ENCODE assay signal across 18 cellular contexts in genomic region chr4:151322565-151322964, GRCh38. TPM values are rescaled to one million over a fixed set of nuclear protein-coding genes. Genes with fewer than 3 reads are reported as not detected.
DNase-seq lines count a peak whose midpoint lies in the region; ATAC-seq and TF ChIP-seq lines count a peak whose summit lies in the region.
"Had no signal": no experiment of that assay in that cellular context is flagged by ENCODE, and none has a peak within 500 bp of the region (broad histone marks: within the 10 kb centered on the region; RNA-seq: fewer than 3 reads in every experiment).

No MANE protein-coding gene starts in this region.

- no peak for TF ChIP-seq POLR2A in esophagus squamous epithelium (IDR thresholded peaks at IDR 0.05)

- H3K9me3 Mint-ChIP-seq in GM23338, result no peaks in the 10 kb centered on the region
- H3K9me3 Mint-ChIP-seq: activated CD8-positive, alpha-beta T cell treated with anti-CD3 and anti-CD28 coated beads for 36 hours; CD4-positive, alpha-beta T cell; central memory CD8-positive, alpha-beta T cell had no signal

- no peaks in the 10 kb centered on the region for H3K9me2 ChIP-seq in GM23338 (ENCODE audit: insufficient read depth)

- no peaks in the 10 kb centered on the region for H3F3A ChIP-seq in GM23338 (replicated peaks; ENCODE audit: low read depth)

- ATAC-seq in GM23338, result no peak
- ATAC-seq: activated CD8-positive, alpha-beta T cell treated with anti-CD3 and anti-CD28 coated beads for 36 hours; left lobe of liver; Panc1; stimulated activated naive B cell treated with anti-CD40 and anti-IgM and Interleukin-4, amounts not matched to agents 10 μg/mL and 1 μg/mL and 100 μg/mL, for 72 hours had no signal

- H3K9me3 ChIP-seq in ascending aorta (no peaks in the 10 kb centered on the region), esophagus squamous epithelium (no peaks in the 10 kb centered on the region)

- peak overlapping the region; percentile 69 for H3K4me2 ChIP-seq in GM23338
- H3K4me2 ChIP-seq: KMS-11 had no signal

- H3K36me3 ChIP-seq in GM23338 (ENCODE audit: insufficient read depth) (no peaks in the 10 kb centered on the region), ascending aorta (no peaks in the 10 kb centered on the region), rectal smooth muscle tissue (ENCODE audit: control insufficient read depth, insufficient read depth, low read length) (no peaks in the 10 kb centered on the region), esophagus squamous epithelium (no peaks in the 10 kb centered on the region)

- H4K20me1 ChIP-seq in GM23338 (replicated peaks; ENCODE audit: insufficient read depth), result peaks cover 3% of the 10 kb centered on the region; the same call in 1 of the 2 replicates

- peaks cover 66% of the 10 kb centered on the region for H3K79me2 ChIP-seq in GM23338 (replicated peaks; ENCODE audit: insufficient read depth)

- H3K27me3 ChIP-seq in GM23338 (ENCODE audit: insufficient read depth), result no peaks in the 10 kb centered on the region
- H3K27me3 ChIP-seq in ascending aorta, result no peaks in the 10 kb centered on the region
- no peaks in the 10 kb centered on the region for H3K27me3 ChIP-seq in rectal smooth muscle tissue (ENCODE audit: control insufficient read depth, insufficient read depth, low read length)
- H3K27me3 ChIP-seq in esophagus squamous epithelium, result peaks cover 0 to 13% (median 0%) of the 10 kb centered on the region in 4 donors

- H3K27ac ChIP-seq in GM23338 (ENCODE audit: low read depth) (no peak overlapping the region), ascending aorta (peak overlapping the region; percentile 92), rectal smooth muscle tissue (ENCODE audit: low read depth, low read length) (peak overlapping the region; percentile 83), esophagus squamous epithelium (peak overlapping the region in 2 of 4 donors; percentile 89 to 96)
- H3K27ac ChIP-seq: KMS-11 had no signal

- intact Hi-C loops in ascending aorta (cut with DNase I), result loop anchor here (5.0 kb wide), 2 partner anchors 85 to 225 kb away; partner anchors contain the start of genes FHIP1A and RPS3A
- intact Hi-C loops in esophagus squamous epithelium (cut with DNase I), result no loop called here

- H3K36me3 Mint-ChIP-seq in GM23338 (ENCODE audit: low read depth), result 0 out of 3 replicates have a peak, but pooled peaks cover 4% of the 10 kb centered on the region
- H3K36me3 Mint-ChIP-seq: stimulated activated naive B cell treated with anti-CD40 and anti-IgM and Interleukin-4, amounts not matched to agents 10 μg/mL and 1 μg/mL and 100 μg/mL, for 72 hours had no signal

- peaks cover 26% of the 10 kb centered on the region for H3K4me1 ChIP-seq in GM23338 (ENCODE audit: insufficient read depth)
- H3K4me1 ChIP-seq in ascending aorta, result peaks cover 0 to 3% of the 10 kb centered on the region in 2 donors
- H3K4me1 ChIP-seq in rectal smooth muscle tissue (ENCODE audit: control insufficient read depth, insufficient read depth, low read length), result peaks cover 2% of the 10 kb centered on the region
- peaks cover 10 to 64% (median 13%) of the 10 kb centered on the region in 3 donors for H3K4me1 ChIP-seq in esophagus squamous epithelium

- H3K27ac Mint-ChIP-seq in GM23338, result no peak overlapping the region
- H3K27ac Mint-ChIP-seq: activated CD8-positive, alpha-beta T cell treated with anti-CD3 and anti-CD28 coated beads for 36 hours; CD4-positive, alpha-beta T cell; stimulated activated naive B cell treated with anti-CD40 and anti-IgM and Interleukin-4, amounts not matched to agents 10 μg/mL and 1 μg/mL and 100 μg/mL, for 72 hours had no signal

- H2AFZ ChIP-seq in GM23338, result no peak overlapping the region

- peaks cover 4% of the 10 kb centered on the region for H3K27me3 Mint-ChIP-seq in GM23338 (ENCODE audit: insufficient read depth, low read depth, poor library complexity)

- H3K4me3 ChIP-seq in GM23338, result peak overlapping the region; percentile 77
- peak overlapping the region in 1 of 2 donors; percentile 85 for H3K4me3 ChIP-seq in ascending aorta
- H3K4me3 ChIP-seq in rectal smooth muscle tissue (ENCODE audit: low read length), result no peak overlapping the region
- peak overlapping the region in 2 of 4 donors; percentile 80 to 94 for H3K4me3 ChIP-seq in esophagus squamous epithelium

- no peak overlapping the region for H3K9ac ChIP-seq in rectal smooth muscle tissue (ENCODE audit: low read length)
- H3K9ac ChIP-seq: KMS-11 had no signal

- TF ChIP-seq CTCF in GM23338 (conservative IDR thresholded peaks at IDR 0.05; ENCODE audit: low read depth in 2 of 2), result no peak
- TF ChIP-seq CTCF in ascending aorta (IDR thresholded peaks at IDR 0.05), result no peak
- no peak for TF ChIP-seq CTCF in esophagus squamous epithelium (IDR thresholded peaks at IDR 0.05)

- no peak for DNase-seq in GM23338 (ENCODE audit: low spot score)
- no peak for DNase-seq in ascending aorta (ENCODE audit: low spot score in 2 of 2)
- peak; percentile 64 for DNase-seq in foreskin melanocyte
- DNase-seq in retina, result no peak
- no peak for DNase-seq in mucosa of gallbladder (ENCODE audit: low spot score)
- no peak for DNase-seq in esophagus squamous epithelium (lab: John Stamatoyannopoulos, UW)
- DNase-seq in effector CD8-positive, alpha-beta T cell (lab: John Stamatoyannopoulos, UW), result no peak
- DNase-seq: activated CD8-positive, alpha-beta T cell treated with anti-CD3 and anti-CD28 coated beads for 36 hours; CD4-positive, alpha-beta T cell; stimulated activated CD4-positive, alpha-beta T cell treated with anti-CD3 and anti-CD28 coated beads, Interleukin-4, amount 100 ng/mL, for 1 hour; stimulated activated naive B cell treated with anti-CD40 and anti-IgM and Interleukin-4, amounts not matched to agents 10 μg/mL and 1 μg/mL and 100 μg/mL, for 72 hours; T1000 had no signal

- H3K4me1 Mint-ChIP-seq in GM23338, result peaks cover 39% of the 10 kb centered on the region

- H3K4me3 Mint-ChIP-seq in GM23338, result peak overlapping the region; percentile 88; the same call in 2 of the 3 replicates
- H3K4me3 Mint-ChIP-seq: activated CD8-positive, alpha-beta T cell treated with anti-CD3 and anti-CD28 coated beads for 36 hours; CD4-positive, alpha-beta T cell; central memory CD8-positive, alpha-beta T cell; stimulated activated naive B cell treated with anti-CD40 and anti-IgM and Interleukin-4, amounts not matched to agents 10 μg/mL and 1 μg/mL and 100 μg/mL, for 72 hours had no signal

TF ChIP-seq in GM23338, 12 proteins besides CTCF, POLR2A, EP300 and RAD21 (continues in another document):
- TF ChIP-seq, protein P1, sequence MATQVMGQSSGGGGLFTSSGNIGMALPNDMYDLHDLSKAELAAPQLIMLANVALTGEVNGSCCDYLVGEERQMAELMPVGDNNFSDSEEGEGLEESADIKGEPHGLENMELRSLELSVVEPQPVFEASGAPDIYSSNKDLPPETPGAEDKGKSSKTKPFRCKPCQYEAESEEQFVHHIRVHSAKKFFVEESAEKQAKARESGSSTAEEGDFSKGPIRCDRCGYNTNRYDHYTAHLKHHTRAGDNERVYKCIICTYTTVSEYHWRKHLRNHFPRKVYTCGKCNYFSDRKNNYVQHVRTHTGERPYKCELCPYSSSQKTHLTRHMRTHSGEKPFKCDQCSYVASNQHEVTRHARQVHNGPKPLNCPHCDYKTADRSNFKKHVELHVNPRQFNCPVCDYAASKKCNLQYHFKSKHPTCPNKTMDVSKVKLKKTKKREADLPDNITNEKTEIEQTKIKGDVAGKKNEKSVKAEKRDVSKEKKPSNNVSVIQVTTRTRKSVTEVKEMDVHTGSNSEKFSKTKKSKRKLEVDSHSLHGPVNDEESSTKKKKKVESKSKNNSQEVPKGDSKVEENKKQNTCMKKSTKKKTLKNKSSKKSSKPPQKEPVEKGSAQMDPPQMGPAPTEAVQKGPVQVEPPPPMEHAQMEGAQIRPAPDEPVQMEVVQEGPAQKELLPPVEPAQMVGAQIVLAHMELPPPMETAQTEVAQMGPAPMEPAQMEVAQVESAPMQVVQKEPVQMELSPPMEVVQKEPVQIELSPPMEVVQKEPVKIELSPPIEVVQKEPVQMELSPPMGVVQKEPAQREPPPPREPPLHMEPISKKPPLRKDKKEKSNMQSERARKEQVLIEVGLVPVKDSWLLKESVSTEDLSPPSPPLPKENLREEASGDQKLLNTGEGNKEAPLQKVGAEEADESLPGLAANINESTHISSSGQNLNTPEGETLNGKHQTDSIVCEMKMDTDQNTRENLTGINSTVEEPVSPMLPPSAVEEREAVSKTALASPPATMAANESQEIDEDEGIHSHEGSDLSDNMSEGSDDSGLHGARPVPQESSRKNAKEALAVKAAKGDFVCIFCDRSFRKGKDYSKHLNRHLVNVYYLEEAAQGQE (IDR thresholded peaks at IDR 0.05; ENCODE audit: unreplicated experiment), result no peak
- TF ChIP-seq, protein P2, sequence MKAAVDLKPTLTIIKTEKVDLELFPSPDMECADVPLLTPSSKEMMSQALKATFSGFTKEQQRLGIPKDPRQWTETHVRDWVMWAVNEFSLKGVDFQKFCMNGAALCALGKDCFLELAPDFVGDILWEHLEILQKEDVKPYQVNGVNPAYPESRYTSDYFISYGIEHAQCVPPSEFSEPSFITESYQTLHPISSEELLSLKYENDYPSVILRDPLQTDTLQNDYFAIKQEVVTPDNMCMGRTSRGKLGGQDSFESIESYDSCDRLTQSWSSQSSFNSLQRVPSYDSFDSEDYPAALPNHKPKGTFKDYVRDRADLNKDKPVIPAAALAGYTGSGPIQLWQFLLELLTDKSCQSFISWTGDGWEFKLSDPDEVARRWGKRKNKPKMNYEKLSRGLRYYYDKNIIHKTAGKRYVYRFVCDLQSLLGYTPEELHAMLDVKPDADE (IDR thresholded peaks at IDR 0.05), result no peak

RNA-seq across cellular contexts. Expression of gene SH3D19, which starts 2.8 kb away (rescaled TPM):
- 51.6 and 57.4 TPM in 2 replicates for total RNA-seq in GM23338 (2014; rRNA removed; shearing (Covaris generic))
- 23.9 and 25.3 TPM in 2 replicates for polyA plus RNA-seq in GM23338 (2016; fragmentation: Nextera tagmentation; extraction: Ambion mirVana)
- total RNA-seq in ascending aorta (110 TPM), mucosa of gallbladder (136 TPM), esophagus squamous epithelium (100 to 1,000 TPM in 1 of 4 donors, 10 to 100 TPM in 3; 35.1 to 113 (median 38.6) TPM)
- total RNA-seq: activated CD8-positive, alpha-beta T cell treated with anti-CD3 and anti-CD28 coated beads for 36 hours had no signal

RNA-seq across cellular contexts. Expression of gene PRSS48, which starts 45.6 kb away (rescaled TPM):
- total RNA-seq in GM23338 (2014; rRNA removed; shearing (Covaris generic)), result not detected in 2 replicates
- polyA plus RNA-seq in GM23338 (2016; fragmentation: Nextera tagmentation; extraction: Ambion mirVana), result 0.23 and 0.36 TPM in 2 replicates
- not detected for total RNA-seq in ascending aorta
- not detected for total RNA-seq in mucosa of gallbladder
- not detected for total RNA-seq in esophagus squamous epithelium
- total RNA-seq: activated CD8-positive, alpha-beta T cell treated with anti-CD3 and anti-CD28 coated beads for 36 hours; CD4-positive, alpha-beta T cell; left lobe of liver; omental fat pad had no signal
